ENCODE assay signal across 1 cellular context in the genomic region with DNA sequence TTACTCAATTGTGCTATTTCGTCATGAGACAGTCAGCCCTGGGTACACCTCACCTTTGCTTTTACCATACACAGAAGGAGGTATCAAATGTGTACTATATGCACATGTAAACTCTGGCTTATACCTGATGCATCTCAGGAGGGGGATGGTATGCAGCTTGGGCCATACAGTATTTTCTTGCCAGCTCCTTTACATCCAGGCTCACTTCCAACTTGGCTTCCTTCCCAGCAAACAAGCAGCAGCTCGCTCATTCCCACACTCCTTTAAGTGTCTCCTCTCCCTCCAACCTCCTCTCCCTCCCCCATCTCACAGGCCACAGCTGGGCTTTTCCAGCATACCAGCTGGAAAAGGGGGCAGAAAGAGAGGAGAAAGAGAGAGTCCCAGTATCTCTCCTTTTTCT.
TF ChIP-seq lines count a peak whose summit lies in the region.

No MANE protein-coding gene starts in this region.

TF ChIP-seq in SK-N-SH, 30 proteins besides CTCF, POLR2A, EP300 and RAD21 (continued from another document):
- TF ChIP-seq, protein P1, sequence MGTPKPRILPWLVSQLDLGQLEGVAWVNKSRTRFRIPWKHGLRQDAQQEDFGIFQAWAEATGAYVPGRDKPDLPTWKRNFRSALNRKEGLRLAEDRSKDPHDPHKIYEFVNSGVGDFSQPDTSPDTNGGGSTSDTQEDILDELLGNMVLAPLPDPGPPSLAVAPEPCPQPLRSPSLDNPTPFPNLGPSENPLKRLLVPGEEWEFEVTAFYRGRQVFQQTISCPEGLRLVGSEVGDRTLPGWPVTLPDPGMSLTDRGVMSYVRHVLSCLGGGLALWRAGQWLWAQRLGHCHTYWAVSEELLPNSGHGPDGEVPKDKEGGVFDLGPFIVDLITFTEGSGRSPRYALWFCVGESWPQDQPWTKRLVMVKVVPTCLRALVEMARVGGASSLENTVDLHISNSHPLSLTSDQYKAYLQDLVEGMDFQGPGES (IDR thresholded peaks at IDR 0.05; ENCODE audit: low read depth, low read length), result no peak
- 0 out of 2 replicates have a peak, but pooled peaks have one; percentile 20 for TF ChIP-seq TEAD4 (IDR thresholded peaks at IDR 0.05; ENCODE audit: borderline replicate concordance, insufficient read depth)
- TF ChIP-seq, protein P2, sequence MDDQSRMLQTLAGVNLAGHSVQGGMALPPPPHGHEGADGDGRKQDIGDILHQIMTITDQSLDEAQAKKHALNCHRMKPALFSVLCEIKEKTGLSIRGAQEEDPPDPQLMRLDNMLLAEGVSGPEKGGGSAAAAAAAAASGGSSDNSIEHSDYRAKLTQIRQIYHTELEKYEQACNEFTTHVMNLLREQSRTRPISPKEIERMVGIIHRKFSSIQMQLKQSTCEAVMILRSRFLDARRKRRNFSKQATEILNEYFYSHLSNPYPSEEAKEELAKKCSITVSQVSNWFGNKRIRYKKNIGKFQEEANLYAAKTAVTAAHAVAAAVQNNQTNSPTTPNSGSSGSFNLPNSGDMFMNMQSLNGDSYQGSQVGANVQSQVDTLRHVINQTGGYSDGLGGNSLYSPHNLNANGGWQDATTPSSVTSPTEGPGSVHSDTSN (IDR thresholded peaks at IDR 0.05), result peak; percentile 47; the same call in 1 of the 2 replicates
- TF ChIP-seq, protein P3, sequence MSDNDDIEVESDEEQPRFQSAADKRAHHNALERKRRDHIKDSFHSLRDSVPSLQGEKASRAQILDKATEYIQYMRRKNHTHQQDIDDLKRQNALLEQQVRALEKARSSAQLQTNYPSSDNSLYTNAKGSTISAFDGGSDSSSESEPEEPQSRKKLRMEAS (IDR thresholded peaks at IDR 0.05; ENCODE audit: low read depth), result peak; percentile 52; the same call in 1 of the 2 replicates
